Comparison of ENCODE assay signal across 18 cellular contexts in the genomic region with DNA sequence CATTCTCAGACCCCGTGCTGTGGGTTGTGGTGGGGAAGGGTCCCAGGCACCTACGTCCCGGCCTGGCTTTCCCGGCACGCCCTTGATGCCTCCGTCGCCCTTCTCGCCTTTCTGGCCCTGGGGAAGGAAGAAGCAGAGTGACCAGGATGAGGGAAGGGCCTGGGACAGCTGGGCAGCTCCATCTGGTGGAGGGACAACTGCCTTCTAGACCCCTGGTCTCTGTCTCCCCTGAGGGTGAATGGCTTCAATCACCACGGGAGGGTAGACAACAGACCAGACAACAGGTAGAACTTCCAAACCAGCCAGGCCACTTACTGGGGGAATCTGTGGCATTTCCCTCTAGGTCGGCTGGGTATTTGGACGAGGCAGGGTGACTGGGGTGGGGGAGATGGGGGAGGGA. TPM values are rescaled to one million over a fixed set of nuclear protein-coding genes. Genes with fewer than 3 reads are reported as not detected.
"Had no signal": no experiment of that assay in that cellular context is flagged by ENCODE, and none has a peak within 500 bp of the region (broad histone marks: within the 10 kb centered on the region; RNA-seq: fewer than 3 reads in every experiment).

No MANE protein-coding gene starts in this region.

- H3K9me3 ChIP-seq: ascending aorta, gastroesophageal sphincter, psoas muscle, sigmoid colon, thyroid gland had no signal

- H3K4me1 Mint-ChIP-seq: activated naive CD4-positive, alpha-beta T cell treated with anti-CD3 and anti-CD28 coated beads, Interleukin-2, amount 10 ng/mL, durations not matched to agents 7 days and 5 days had no signal

- H3K4me3 Mint-ChIP-seq: activated naive CD4-positive, alpha-beta T cell treated with anti-CD3 and anti-CD28 coated beads, Interleukin-2, amount 10 ng/mL, durations not matched to agents 7 days and 5 days; nephron progenitor cell; stimulated activated memory B cell treated with anti-CD40 and anti-IgM and Interleukin-4, amounts not matched to agents 10 μg/mL and 1 μg/mL and 100 μg/mL, for 72 hours; T-helper 2 cell treated with Interferon-gamma antibody and Interleukin-4, amounts not matched to agents 5 μg/mL and 100 μg/mL, for 36 hours had no signal

- H3K36me3 ChIP-seq: thyroid gland had no signal

- H3K27ac ChIP-seq: ascending aorta, gastroesophageal sphincter, psoas muscle, sigmoid colon, thyroid gland had no signal

- H3K27me3 ChIP-seq: ascending aorta, dorsolateral prefrontal cortex, gastroesophageal sphincter, sigmoid colon, thyroid gland had no signal

- H3K36me3 Mint-ChIP-seq: activated naive CD4-positive, alpha-beta T cell treated with anti-CD3 and anti-CD28 coated beads, Interleukin-2, amount 10 ng/mL, durations not matched to agents 7 days and 5 days; stimulated activated memory B cell treated with anti-CD40 and anti-IgM and Interleukin-4, amounts not matched to agents 10 μg/mL and 1 μg/mL and 100 μg/mL, for 72 hours had no signal

- H3K9me3 Mint-ChIP-seq: activated naive CD4-positive, alpha-beta T cell treated with anti-CD3 and anti-CD28 coated beads, Interleukin-2, amount 10 ng/mL, durations not matched to agents 7 days and 5 days; activated T-helper 2 cell treated with anti-CD3 and anti-CD28 coated beads, Interferon-gamma antibody, Interleukin-2, Interleukin-4, amounts not matched to agents 10 μg/mL and 5 μg/mL and 100 μg/mL, durations not matched to agents 14 hours and 24 hours and 36 hours; nephron progenitor cell; stimulated activated memory B cell treated with anti-CD40 and anti-IgM and Interleukin-4, amounts not matched to agents 10 μg/mL and 1 μg/mL and 100 μg/mL, for 72 hours; T-helper 2 cell treated with Interferon-gamma antibody and Interleukin-4, amounts not matched to agents 5 μg/mL and 100 μg/mL, for 36 hours had no signal

- H3K27ac Mint-ChIP-seq: activated naive CD4-positive, alpha-beta T cell treated with anti-CD3 and anti-CD28 coated beads, Interleukin-2, amount 10 ng/mL, durations not matched to agents 7 days and 5 days; activated T-helper 2 cell treated with anti-CD3 and anti-CD28 coated beads, Interferon-gamma antibody, Interleukin-2, Interleukin-4, amounts not matched to agents 10 μg/mL and 5 μg/mL and 100 μg/mL, durations not matched to agents 14 hours and 24 hours and 36 hours; nephron progenitor cell; stimulated activated memory B cell treated with anti-CD40 and anti-IgM and Interleukin-4, amounts not matched to agents 10 μg/mL and 1 μg/mL and 100 μg/mL, for 72 hours; T-helper 2 cell treated with Interferon-gamma antibody and Interleukin-4, amounts not matched to agents 5 μg/mL and 100 μg/mL, for 36 hours had no signal

- H3K4me1 ChIP-seq: ascending aorta, psoas muscle had no signal

- DNase-seq: activated CD4-positive, alpha-beta T cell treated with anti-CD3 and anti-CD28 coated beads for 1 hour; activated CD4-positive, alpha-beta T cell treated with anti-CD3 and anti-CD28 coated beads, Interleukin-2, amount 50 U/mL, for 4 hours; activated naive CD4-positive, alpha-beta T cell treated with anti-CD3 and anti-CD28 coated beads, Interleukin-2, amount 10 ng/mL, durations not matched to agents 7 days and 5 days; dorsolateral prefrontal cortex; mammary epithelial cell; nephron progenitor cell; psoas muscle; sigmoid colon; stimulated activated CD4-positive, alpha-beta T cell treated with anti-CD3 and anti-CD28 coated beads, Interleukin-12 subunit alpha, Interleukin-12 subunit beta, amount 100 ng/mL, for 4 hours; stimulated activated CD4-positive, alpha-beta T cell treated with anti-CD3 and anti-CD28 coated beads, Interleukin-2, amount 100 ng/mL, for 24 hours; thyroid gland had no signal

- ATAC-seq: gastroesophageal sphincter; left lobe of liver; psoas muscle; stimulated activated memory B cell treated with anti-CD40 and anti-IgM and Interleukin-4, amounts not matched to agents 10 μg/mL and 1 μg/mL and 100 μg/mL, for 72 hours had no signal

- H3K4me3 ChIP-seq: ascending aorta, dorsolateral prefrontal cortex, gastroesophageal sphincter, psoas muscle, sigmoid colon, thyroid gland had no signal

- FAIRE-seq: urothelium cell line had no signal

RNA-seq across cellular contexts. Expression of a gene that starts 11.9 kb away (rescaled TPM):
- total RNA-seq: activated T-helper 2 cell treated with anti-CD3 and anti-CD28 coated beads, Interferon-gamma antibody, Interleukin-2, Interleukin-4, amounts not matched to agents 10 μg/mL and 5 μg/mL and 100 μg/mL, durations not matched to agents 14 hours and 24 hours and 36 hours had no signal
